ENCODE assay signal across 8 cellular contexts in the genomic region with DNA sequence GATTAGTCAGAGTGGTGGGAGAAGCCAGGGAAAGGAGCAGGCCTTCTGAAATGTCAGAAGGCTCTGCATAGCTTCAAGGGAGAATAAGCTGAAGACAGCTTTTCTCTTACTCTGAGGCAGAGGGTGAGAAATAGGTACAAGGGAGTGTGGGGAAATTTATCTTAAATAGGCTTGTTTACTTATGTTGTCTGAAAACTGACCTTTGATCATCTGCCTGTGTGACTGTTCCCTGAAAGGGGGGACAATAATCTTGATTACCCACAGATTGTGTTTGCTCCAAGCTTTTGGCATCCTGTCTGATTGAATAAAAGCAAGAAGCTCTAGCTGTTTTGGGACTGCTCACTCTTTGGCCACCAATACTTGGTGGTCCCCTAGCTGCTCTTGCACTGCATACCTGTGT.
"Had no signal": no experiment of that assay in that cellular context is flagged by ENCODE, and none has a peak within 500 bp of the region (broad histone marks: within the 10 kb centered on the region; RNA-seq: fewer than 3 reads in every experiment).

No MANE protein-coding gene starts in this region.

- H3K9ac ChIP-seq: GM23248 had no signal

- H3K4me1 Mint-ChIP-seq: H9, IgD-negative memory B cell had no signal

- H2AFZ ChIP-seq: GM23248 had no signal

- FAIRE-seq: H54, HTR-8/SVneo had no signal

- H3K4me3 ChIP-seq: GM23248 had no signal

- H3K36me3 Mint-ChIP-seq: IgD-negative memory B cell had no signal

- H3K27ac Mint-ChIP-seq: H9, IgD-negative memory B cell had no signal

- H3K9me3 Mint-ChIP-seq: H9, IgD-negative memory B cell had no signal

- H3K27me3 Mint-ChIP-seq: IgD-negative memory B cell had no signal

- H3K27ac ChIP-seq: GM23248 had no signal

- H3K4me3 Mint-ChIP-seq: H9, IgD-negative memory B cell had no signal

- DNase-seq: GM23248, GOT3, H9, HCEC 1CT, KBM-7 had no signal
